In genomic region chr12:110449799-110450497, GRCh38 we compare ENCODE assay signal across 8 cellular contexts. TPM values are rescaled to one million over a fixed set of nuclear protein-coding genes. Genes with fewer than 3 reads are reported as not detected.
DNase-seq lines count a peak whose midpoint lies in the region; ATAC-seq and TF ChIP-seq lines count a peak whose summit lies in the region.

ARPC3 (minus strand) TSS chr12:110450337; CDS start chr12:110450260, 77 bp downstream.

- peak within 1 kb of the TSS; percentile 100 for H3K4me3 Mint-ChIP-seq in activated CD4-positive, alpha-beta T cell treated with anti-CD3 and anti-CD28 coated beads, Interleukin-2, amount 10 ng/mL, durations not matched to agents 7 days and 5 days

- peak within 1 kb of the TSS; percentile 100 for H3K27ac Mint-ChIP-seq in activated CD4-positive, alpha-beta T cell treated with anti-CD3 and anti-CD28 coated beads, Interleukin-2, amount 10 ng/mL, durations not matched to agents 7 days and 5 days

- POLR2A ChIA-PET in activated CD4-positive, alpha-beta T cell treated with anti-CD3 and anti-CD28 coated beads, Interleukin-2, amount 10 ng/mL, durations not matched to agents 7 days and 5 days (lab: Charles Lee) = interaction anchor here (0.6 to 1.0 kb wide), 5 partner anchors 9 to 148 kb away, joined by 3 to 7 read pairs (median 3); partner anchors contain the start of genes FAM216A, GPN3, RAD9B and VPS29

- H3K27me3 Mint-ChIP-seq in activated CD4-positive, alpha-beta T cell treated with anti-CD3 and anti-CD28 coated beads, Interleukin-2, amount 10 ng/mL, durations not matched to agents 7 days and 5 days = no peaks in the 10 kb centered on the region

- CTCF ChIA-PET in activated CD4-positive, alpha-beta T cell treated with anti-CD3 and anti-CD28 coated beads, Interleukin-2, amount 10 ng/mL, durations not matched to agents 7 days and 5 days (lab: Charles Lee) = interaction anchor here (0.6 to 5.0 kb wide), 63 partner anchors 9 to 605 kb away, joined by 3 to 69 read pairs (median 4); partner anchors contain the start of genes FAM216A, GPN3, HVCN1 and RAD9B

- peak within 1 kb of the TSS; percentile 83 for H3K27ac ChIP-seq in C4-2B

- peak; percentile 88 for TF ChIP-seq CTCF in C4-2B (conservative IDR thresholded peaks at IDR 0.05)

- peaks cover 36% of the 10 kb centered on the region for H3K36me3 Mint-ChIP-seq in activated CD4-positive, alpha-beta T cell treated with anti-CD3 and anti-CD28 coated beads, Interleukin-2, amount 10 ng/mL, durations not matched to agents 7 days and 5 days (ENCODE audit: low read depth)

- ATAC-seq in GM19328 (IDR thresholded peaks at IDR 0.05; ENCODE audit: unreplicated experiment) (peak; percentile 93), HG03520 (IDR thresholded peaks at IDR 0.05; ENCODE audit: unreplicated experiment) (peak; percentile 89)

- peaks cover 49% of the 10 kb centered on the region for H3K4me1 Mint-ChIP-seq in activated CD4-positive, alpha-beta T cell treated with anti-CD3 and anti-CD28 coated beads, Interleukin-2, amount 10 ng/mL, durations not matched to agents 7 days and 5 days

- H3K9me3 Mint-ChIP-seq in activated CD4-positive, alpha-beta T cell treated with anti-CD3 and anti-CD28 coated beads, Interleukin-2, amount 10 ng/mL, durations not matched to agents 7 days and 5 days = no peaks in the 10 kb centered on the region

- DNase-seq in NCI-H526 treated with DMSO at 0.1 percent for 48 hours (lab: John Stamatoyannopoulos, UW) = peak; percentile 90
- DNase-seq in activated CD4-positive, alpha-beta T cell treated with anti-CD3 and anti-CD28 coated beads, Interleukin-2, amount 10 ng/mL, durations not matched to agents 7 days and 5 days = peak; percentile 97
- DNase-seq in cortex of kidney (lab: John Stamatoyannopoulos, UW) = peak; percentile 8
- peak; percentile 99 for DNase-seq in left kidney (ENCODE audit: low read depth, low spot score)
- DNase-seq in stimulated activated CD4-positive, alpha-beta T cell treated with anti-CD3 and anti-CD28 coated beads, Interleukin-2, amount 100 ng/mL, for 24 hours = peak; percentile 96

RNA-seq across cellular contexts. Expression of gene ARPC3, which starts in this region (rescaled TPM):
- 100 to 1,000 TPM; 390 to 425 TPM for total RNA-seq in activated CD4-positive, alpha-beta T cell treated with anti-CD3 and anti-CD28 coated beads, Interleukin-2, amount 10 ng/mL, durations not matched to agents 7 days and 5 days

Comparison
In these comparisons a context has a peak if more than half of its experiments do, and no peak if none do; other contexts are left out.
1. Peak in every context shown above with its lines: DNase-seq, ATAC-seq and H3K27ac ChIP-seq.
2. DNase-seq: peak in every context shown above with its lines; median percentile 99 in left kidney; 97 in activated CD4-positive, alpha-beta T cell treated with anti-CD3 and anti-CD28 coated beads, Interleukin-2, amount 10 ng/mL, durations not matched to agents 7 days and 5 days; 96 in stimulated activated CD4-positive, alpha-beta T cell treated with anti-CD3 and anti-CD28 coated beads, Interleukin-2, amount 100 ng/mL, for 24 hours; 90 in NCI-H526 treated with DMSO at 0.1 percent for 48 hours; 8 in cortex of kidney.